In genomic region chr22:37413546-37413945, GRCh38 we compare ENCODE assay signal across 27 cellular contexts. TPM values are rescaled to one million over a fixed set of nuclear protein-coding genes. Genes with fewer than 3 reads are reported as not detected.
"Had no signal": no experiment of that assay in that cellular context is flagged by ENCODE, and none has a peak within 500 bp of the region (broad histone marks: within the 10 kb centered on the region; RNA-seq: fewer than 3 reads in every experiment).

No MANE protein-coding gene starts in this region.

- H3K27me3 ChIP-seq: pancreas, testis had no signal

- H3K4me3 Mint-ChIP-seq: naive thymus-derived CD8-positive, alpha-beta T cell; nephron progenitor cell; type B pancreatic cell had no signal

- H3K4me1 ChIP-seq: gastrocnemius medialis, pancreas, testis, tibial artery had no signal

- H3K4me2 ChIP-seq: smooth muscle cell had no signal

- H3K27ac ChIP-seq: dorsolateral prefrontal cortex, gastrocnemius medialis, lower lobe of right lung, pancreas, stomach, testis, tibial artery had no signal

- H3K9me3 Mint-ChIP-seq: nephron progenitor cell, type B pancreatic cell had no signal

- H3K36me3 ChIP-seq: gastrocnemius medialis, lower lobe of right lung, pancreas, stomach, tibial artery had no signal

- H3K27ac Mint-ChIP-seq: type B pancreatic cell had no signal

- DNase-seq: dorsolateral prefrontal cortex; effector CD4-positive, alpha-beta T cell; foreskin fibroblast; gastrocnemius medialis; head of caudate nucleus; left ventricle myocardium superior; lower lobe of right lung; naive thymus-derived CD8-positive, alpha-beta T cell; nephron progenitor cell; occipital lobe; pancreas; stimulated activated CD4-positive, alpha-beta T cell treated with anti-CD3 and anti-CD28 coated beads, Interleukin-12 subunit alpha, Interleukin-12 subunit beta, amount 100 ng/mL, for 4 hours; stimulated activated CD4-positive, alpha-beta T cell treated with anti-CD3 and anti-CD28 coated beads, Interleukin-1b, Interleukin-23, amount 100 ng/mL, for 48 hours; stimulated activated CD4-positive, alpha-beta T cell treated with anti-CD3 and anti-CD28 coated beads, Interleukin-4, amount 100 ng/mL, for 1 hour; stimulated activated CD8-positive, alpha-beta memory T cell treated with anti-CD3 and anti-CD28 coated beads, Interleukin-4, amount 100 ng/mL, for 48 hours; stimulated activated naive CD4-positive, alpha-beta T cell treated with Interleukin-2 at 50 U/mL for 16 hours; stomach; testis; tibial artery had no signal

- H3K9me3 ChIP-seq: gastrocnemius medialis, lower lobe of right lung, pancreas, stomach, testis, tibial artery had no signal

- H3K4me3 ChIP-seq: dorsolateral prefrontal cortex, gastrocnemius medialis, lower lobe of right lung, pancreas, smooth muscle cell, stomach, testis, tibial artery had no signal

- ATAC-seq: gastrocnemius medialis; left ventricle myocardium superior; lower lobe of right lung; naive thymus-derived CD8-positive, alpha-beta T cell; pancreas; sciatic nerve had no signal

- FAIRE-seq: colon, keratinocyte, pancreas had no signal

- H3K36me3 Mint-ChIP-seq: naive thymus-derived CD8-positive, alpha-beta T cell; type B pancreatic cell had no signal

RNA-seq across cellular contexts. Expression of gene ELFN2, which starts 13.7 kb away (rescaled TPM):
- total RNA-seq: esophagus mucosa, mesenteric fat pad, subcutaneous adipose tissue had no signal
- polyA plus RNA-seq: naive thymus-derived CD8-positive, alpha-beta T cell had no signal
